24 cellular contexts compared by ENCODE assay signal in genomic region chr6:115729036-115729435, GRCh38.
DNase-seq lines count a peak whose midpoint lies in the region; ATAC-seq, FAIRE-seq and TF ChIP-seq lines count a peak whose summit lies in the region.
"Had no signal": no experiment of that assay in that cellular context is flagged by ENCODE, and none has a peak within 500 bp of the region (broad histone marks: within the 10 kb centered on the region; RNA-seq: fewer than 3 reads in every experiment).

No MANE protein-coding gene starts in this region.

- POLR2A ChIA-PET in WTC11 (lab: Charles Lee): no interaction called here

- H3K27ac ChIP-seq in kidney (ENCODE audit: low read depth in 2 of 2, low read length in 2 of 2): no peak overlapping the region
- H3K27ac ChIP-seq: C4-2B, KMS-11 had no signal

- no peaks in the 10 kb centered on the region; the same call in 1 of the 2 replicates for H3K27me3 Mint-ChIP-seq in WTC11 (ENCODE audit: low read depth)
- H3K27me3 Mint-ChIP-seq: T-cell had no signal

- ATAC-seq in WTC11: peak; percentile 41; the same call in 1 of the 2 replicates
- ATAC-seq in GM18498 (IDR thresholded peaks at IDR 0.05; ENCODE audit: unreplicated experiment): no peak
- no peak for ATAC-seq in HG02885 (IDR thresholded peaks at IDR 0.05; ENCODE audit: poor library complexity, unreplicated experiment)
- ATAC-seq in GM21619 (IDR thresholded peaks at IDR 0.05; ENCODE audit: unreplicated experiment): no peak
- no peak for ATAC-seq in GM21526 (IDR thresholded peaks at IDR 0.05; ENCODE audit: low FRiP score, unreplicated experiment)
- ATAC-seq: T-cell had no signal

- H3K9ac ChIP-seq in kidney (ENCODE audit: low read length in 2 of 2): no peak overlapping the region
- H3K9ac ChIP-seq: KMS-11, SK-N-SH had no signal

- H3K4me1 ChIP-seq in kidney (ENCODE audit: control insufficient read depth in 1 of 2, insufficient read depth in 1 of 2, low read depth in 1 of 2, low read length in 2 of 2): no peaks in the 10 kb centered on the region

- no peaks in the 10 kb centered on the region for H3K36me3 Mint-ChIP-seq in WTC11
- H3K36me3 Mint-ChIP-seq: T-cell had no signal

- H3K4me1 Mint-ChIP-seq in WTC11: peaks cover 4% of the 10 kb centered on the region; the same call in 1 of the 2 replicates
- H3K4me1 Mint-ChIP-seq: T-cell had no signal

- no peaks in the 10 kb centered on the region for H3K36me3 ChIP-seq in kidney (ENCODE audit: control insufficient read depth in 1 of 2, insufficient read depth in 2 of 2, low read length in 2 of 2)

- CTCF ChIA-PET in WTC11 (lab: Charles Lee): no interaction called here

- no peak overlapping the region for H3K4me3 Mint-ChIP-seq in WTC11
- H3K4me3 Mint-ChIP-seq: HFFc6, T-cell had no signal

- H3K9me3 Mint-ChIP-seq in WTC11: peaks cover 10% of the 10 kb centered on the region

- TF ChIP-seq CTCF in WTC11 (IDR thresholded peaks at IDR 0.05): no peak
- no peak for TF ChIP-seq CTCF in kidney (IDR thresholded peaks at IDR 0.05; ENCODE audit: borderline replicate concordance, extremely low read depth, insufficient read depth)

- intact Hi-C loops in kidney (cut with DNase I): no loop called here

- H3K27ac Mint-ChIP-seq in WTC11: no peak overlapping the region
- H3K27ac Mint-ChIP-seq: HFFc6, T-cell had no signal

- FAIRE-seq in kidney (lab: Jason Lieb, UNC): no peak
- FAIRE-seq: RCC 7860 had no signal

- no peaks in the 10 kb centered on the region for H3K9me3 ChIP-seq in kidney (ENCODE audit: control insufficient read depth in 1 of 2, low read length in 2 of 2)
- H3K9me3 ChIP-seq: SK-N-SH had no signal

- DNase-seq in EH (ENCODE audit: low read depth): peak; percentile 36
- peak; percentile 47 for DNase-seq in NCI-H226
- DNase-seq in WTC11 (ENCODE audit: low spot score): peak; percentile 11
- peak; percentile 22 for DNase-seq in kidney
- DNase-seq: DMS79; GF-D8; H7; HFFc6; NCI-H1436; NCI-H2081; NCI-H2171 treated with DMSO at 0.1 percent for 48 hours; NCI-H446 treated with DMSO at 0.1 percent for 48 hours; NCI-H69; NK-92 treated with Interleukin-12 subunit alpha and Interleukin-12 subunit beta, amount 100 ng/mL, for 24 hours; SHP77; SK-N-SH; T-cell had no signal

- no peak overlapping the region for H3K4me3 ChIP-seq in kidney (ENCODE audit: low read length in 2 of 2)

TF ChIP-seq in WTC11, 78 proteins besides CTCF, POLR2A, EP300 and RAD21:
- no peak for TF ChIP-seq NR2C2 (CRISPR knock-in tag; IDR thresholded peaks at IDR 0.05)
